ENCODE assay signal across 1 cellular context in genomic region chr17:66552381-66552780, GRCh38.
TF ChIP-seq lines count a peak whose summit lies in the region.

No MANE protein-coding gene starts in this region.

TF ChIP-seq in WTC11, 78 proteins besides CTCF, POLR2A, EP300 and RAD21 (continued from another document):
- TF ChIP-seq ZBTB21 (CRISPR knock-in tag; IDR thresholded peaks at IDR 0.05; ENCODE audit: borderline replicate concordance) (no peak), SMAD3 (CRISPR knock-in tag; IDR thresholded peaks at IDR 0.05; ENCODE audit: borderline replicate concordance) (no peak), NR1H2 (CRISPR knock-in tag; IDR thresholded peaks at IDR 0.05) (no peak), ESRRA (CRISPR knock-in tag; IDR thresholded peaks at IDR 0.05; ENCODE audit: borderline replicate concordance) (no peak), ZNF396 (CRISPR knock-in tag; IDR thresholded peaks at IDR 0.05; ENCODE audit: borderline replicate concordance) (no peak), MAX (CRISPR knock-in tag; IDR thresholded peaks at IDR 0.05) (no peak), KAT7 (CRISPR knock-in tag; IDR thresholded peaks at IDR 0.05; ENCODE audit: borderline replicate concordance) (no peak), EMX1 (CRISPR knock-in tag; IDR thresholded peaks at IDR 0.05) (no peak), ZNF423 (CRISPR knock-in tag; IDR thresholded peaks at IDR 0.05) (no peak), TEAD1 (CRISPR knock-in tag; IDR thresholded peaks at IDR 0.05) (no peak), CREB1 (CRISPR knock-in tag; IDR thresholded peaks at IDR 0.05) (no peak), RORB (CRISPR knock-in tag; IDR thresholded peaks at IDR 0.05) (no peak), SMAD4 (CRISPR knock-in tag; IDR thresholded peaks at IDR 0.05) (no peak), JUN (CRISPR knock-in tag; IDR thresholded peaks at IDR 0.05) (no peak)
